8 cellular contexts compared by ENCODE assay signal in genomic region chr3:12138044-12138443, GRCh38. TPM values are rescaled to one million over a fixed set of nuclear protein-coding genes. Genes with fewer than 3 reads are reported as not detected.
DNase-seq lines count a peak whose midpoint lies in the region; ATAC-seq, FAIRE-seq and TF ChIP-seq lines count a peak whose summit lies in the region.

No MANE protein-coding gene starts in this region.

- H3K27me3 Mint-ChIP-seq in activated naive CD4-positive, alpha-beta T cell treated with anti-CD3 and anti-CD28 coated beads for 36 hours (ENCODE audit: low read depth), result peaks cover 4% of the 10 kb centered on the region

- H3K36me3 ChIP-seq in endothelial cell of umbilical vein (ENCODE audit: control insufficient read depth in 2 of 2, extremely low read depth in 1 of 2, insufficient read depth in 2 of 2, low read length in 2 of 2), result no peaks in the 10 kb centered on the region
- H3K36me3 ChIP-seq in psoas muscle (ENCODE audit: insufficient read depth in 1 of 2, low read depth in 1 of 2), result no peaks in the 10 kb centered on the region

- ATAC-seq in psoas muscle, result peak in 3 of 4 donors; percentile 52 to 72 (median 53)

- no peak overlapping the region for H3K4me3 Mint-ChIP-seq in activated naive CD4-positive, alpha-beta T cell treated with anti-CD3 and anti-CD28 coated beads for 36 hours

- no peaks in the 10 kb centered on the region for H3K4me1 ChIP-seq in endothelial cell of umbilical vein (ENCODE audit: control insufficient read depth, extremely low read depth, insufficient read depth, low read length)
- H3K4me1 ChIP-seq in psoas muscle, result peaks cover 25% of the 10 kb centered on the region

- H3K27ac Mint-ChIP-seq in activated naive CD4-positive, alpha-beta T cell treated with anti-CD3 and anti-CD28 coated beads for 36 hours, result no peak overlapping the region

- H4K20me1 ChIP-seq in endothelial cell of umbilical vein (replicated peaks; ENCODE audit: control insufficient read depth, extremely low read depth, insufficient read depth, low read length), result no peaks in the 10 kb centered on the region

- no peak overlapping the region for H3K4me3 ChIP-seq in endothelial cell of umbilical vein (replicated peaks in 1 of 3; ENCODE audit: insufficient read depth in 1 of 3, low read depth in 1 of 3, low read length in 3 of 3)
- H3K4me3 ChIP-seq in psoas muscle, result no peak overlapping the region

- no peak for TF ChIP-seq POLR2A in endothelial cell of umbilical vein (IDR thresholded peaks at IDR 0.05; ENCODE audit: low read depth, low read length)

- H3K36me3 Mint-ChIP-seq in activated naive CD4-positive, alpha-beta T cell treated with anti-CD3 and anti-CD28 coated beads for 36 hours (ENCODE audit: low read depth), result no peaks in the 10 kb centered on the region

- peak; percentile 85 for FAIRE-seq in endothelial cell of umbilical vein (lab: Jason Lieb, UNC)

- peaks cover 9 to 18% of the 10 kb centered on the region in 2 experiments for H3K27me3 ChIP-seq in endothelial cell of umbilical vein (ENCODE audit: control insufficient read depth in 2 of 2, insufficient read depth in 2 of 2, low read length in 2 of 2)
- H3K27me3 ChIP-seq in psoas muscle (ENCODE audit: insufficient read depth in 3 of 3, low read length in 2 of 3), result no peaks in the 10 kb centered on the region

- H3K27ac ChIP-seq in endothelial cell of umbilical vein (ENCODE audit: insufficient read depth, low read depth, low read length), result no peak overlapping the region
- H3K27ac ChIP-seq in psoas muscle, result peak overlapping the region; percentile 60

- no peaks in the 10 kb centered on the region for H3K9me1 ChIP-seq in endothelial cell of umbilical vein (replicated peaks; ENCODE audit: control insufficient read depth, extremely low read depth, insufficient read depth, low read length)

- no peaks in the 10 kb centered on the region for H3K4me1 Mint-ChIP-seq in activated naive CD4-positive, alpha-beta T cell treated with anti-CD3 and anti-CD28 coated beads for 36 hours (ENCODE audit: low read depth)

- H2AFZ ChIP-seq in endothelial cell of umbilical vein (ENCODE audit: low read depth, low read length), result no peak overlapping the region

- peak; percentile 63 for DNase-seq in activated naive CD4-positive, alpha-beta T cell treated with anti-CD3 and anti-CD28 coated beads for 36 hours
- DNase-seq in activated naive CD4-positive, alpha-beta T cell treated with anti-CD3 and anti-CD28 coated beads, Interleukin-2, amount 50 U/mL, for 16 hours, result no peak
- peak; percentile 32 for DNase-seq in NOMO-1 treated with dmso at 0.1 percent for 144 hours (lab: John Stamatoyannopoulos, UW; ENCODE audit: unreplicated experiment)
- peak; percentile 14 for DNase-seq in endothelial cell of umbilical vein (ENCODE audit: low read depth, low spot score)
- no peak for DNase-seq in psoas muscle
- DNase-seq in NCI-H748 (lab: John Stamatoyannopoulos, UW; ENCODE audit: unreplicated experiment), result no peak
- DNase-seq in germinal center (ENCODE audit: low spot score), result no peak
- DNase-seq in NCI-H345 treated with DMSO at 0.1 percent for 48 hours (lab: John Stamatoyannopoulos, UW; ENCODE audit: unreplicated experiment), result no peak

- H3K9ac ChIP-seq in endothelial cell of umbilical vein (replicated peaks; ENCODE audit: extremely low read depth, insufficient read depth, low read length), result no peak overlapping the region

- no peaks in the 10 kb centered on the region for H3K9me3 Mint-ChIP-seq in activated naive CD4-positive, alpha-beta T cell treated with anti-CD3 and anti-CD28 coated beads for 36 hours

- TF ChIP-seq CTCF in endothelial cell of umbilical vein (IDR thresholded peaks at IDR 0.05; ENCODE audit: extremely low read depth in 1 of 2, insufficient read depth in 1 of 2, low read depth in 1 of 2, low read length in 2 of 2), result peak; percentile 26 to 29
- TF ChIP-seq CTCF in psoas muscle (IDR thresholded peaks at IDR 0.05), result peak; percentile 26

- dilution Hi-C loops in endothelial cell of umbilical vein (cut with MboI; ENCODE audit: extremely low pct_ligation_motif_present, low sequenced_read_pairs), result no loop called here

- H3K79me2 ChIP-seq in endothelial cell of umbilical vein (ENCODE audit: control insufficient read depth, insufficient read depth, low read length), result no peaks in the 10 kb centered on the region

- H3K9me3 ChIP-seq in endothelial cell of umbilical vein (replicated peaks; ENCODE audit: control insufficient read depth, insufficient read depth, low read length), result no peaks in the 10 kb centered on the region
- no peaks in the 10 kb centered on the region for H3K9me3 ChIP-seq in psoas muscle

- BruUV-seq in endothelial cell of umbilical vein (replicated peaks; lab: Mats Ljungman, UMichigan), result no TSS peak

- intact Hi-C loops in activated naive CD4-positive, alpha-beta T cell treated with anti-CD3 and anti-CD28 coated beads for 36 hours (cut with micrococcal nuclease), result loop anchor here (5.0 to 10.0 kb wide), 2 partner anchors 147 to 754 kb away; partner anchors contain the start of gene PPARG
- intact Hi-C loops in endothelial cell of umbilical vein (cut with micrococcal nuclease), result loop anchor here (5.0 to 10.0 kb wide), 7 partner anchors 154 to 761 kb away; partner anchors contain the start of gene MKRN2
- intact Hi-C loops in psoas muscle (cut with DNase I), result no loop called here

- POLR2A ChIA-PET in endothelial cell of umbilical vein (lab: Charles Lee), result no interaction called here

- CTCF ChIA-PET in activated naive CD4-positive, alpha-beta T cell treated with anti-CD3 and anti-CD28 coated beads for 36 hours (lab: Charles Lee), result interaction anchor here (0.6 to 9.0 kb wide), 8 partner anchors 13 to 704 kb away, joined by 3 to 129 read pairs (median 4); partner anchors contain the start of genes RPL32 and TSEN2
- CTCF ChIA-PET in endothelial cell of umbilical vein (lab: Charles Lee), result interaction anchor here (1.1 to 6.8 kb wide), 5 partner anchors 12 to 346 kb away, joined by 3 to 256 read pairs (median 16); partner anchors contain the start of gene TSEN2

- no peak overlapping the region for H3K4me2 ChIP-seq in endothelial cell of umbilical vein (ENCODE audit: insufficient read depth, low read length)

- WGBS in psoas muscle, 3 donors, result 0 to 14% (median 1%) methylated on average over 1 of the region's 1 CpG

TF ChIP-seq in endothelial cell of umbilical vein, 7 proteins besides CTCF, POLR2A, EP300 and RAD21:
- TF ChIP-seq GATA2 (IDR thresholded peaks at IDR 0.05; ENCODE audit: insufficient read depth, insufficient read length, low read depth, low read length), result no peak
- TF ChIP-seq EZH2 (IDR thresholded peaks at IDR 0.05; ENCODE audit: borderline replicate concordance, low read depth, low read length, severe bottlenecking), result no peak
- TF ChIP-seq, protein P1, sequence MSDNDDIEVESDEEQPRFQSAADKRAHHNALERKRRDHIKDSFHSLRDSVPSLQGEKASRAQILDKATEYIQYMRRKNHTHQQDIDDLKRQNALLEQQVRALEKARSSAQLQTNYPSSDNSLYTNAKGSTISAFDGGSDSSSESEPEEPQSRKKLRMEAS (IDR thresholded peaks at IDR 0.05; ENCODE audit: insufficient read depth, insufficient read length), result no peak
- TF ChIP-seq FOS (IDR thresholded peaks at IDR 0.05; ENCODE audit: borderline replicate concordance, insufficient read depth, low read length), result no peak
- TF ChIP-seq MYC (IDR thresholded peaks at IDR 0.05; ENCODE audit: low read depth, low read length), result no peak
- no peak for TF ChIP-seq JUN (IDR thresholded peaks at IDR 0.05; ENCODE audit: borderline replicate concordance, insufficient read depth, insufficient read length, low read depth)
- TF ChIP-seq POLR2AphosphoS5 (IDR thresholded peaks at IDR 0.05; ENCODE audit: insufficient read depth, low read depth, low read length), result no peak
TF ChIP-seq in endothelial cell of umbilical vein: peak in this region for 0.

RNA-seq across cellular contexts. Expression of gene TIMP4, which starts 20.7 kb away (rescaled TPM):
- under 1 TPM in 1 of 2 experiments, not detected in 1; 0.12 TPM for total RNA-seq in activated naive CD4-positive, alpha-beta T cell treated with anti-CD3 and anti-CD28 coated beads for 36 hours
- total RNA-seq in endothelial cell of umbilical vein (0.40 TPM in 1 of 2 replicates, not detected in the other), psoas muscle (10 to 100 TPM in 3 of 4 donors, 1 to 10 TPM in 1; 1.3 to 24.1 (median 19.5) TPM)
- polyA plus RNA-seq in endothelial cell of umbilical vein (0.07 TPM in 1 of 2 replicates, not detected in the other), psoas muscle (10 to 100 TPM; 15.7 to 19.8 (median 17.5) TPM)
- 0.04 and 0.05 TPM in 2 replicates for polyA plus RNA-seq in endothelial cell of umbilical vein (2011; cell fraction: cytosol; rRNA removed)
- not detected in 2 replicates for polyA plus RNA-seq in endothelial cell of umbilical vein (2011; cell fraction: nucleus; rRNA removed)
- 0.09 TPM in 1 of 2 replicates, not detected in the other for polyA plus RNA-seq in endothelial cell of umbilical vein (2012)
- polyA minus RNA-seq in endothelial cell of umbilical vein, result not detected in 2 replicates
- polyA minus RNA-seq in endothelial cell of umbilical vein (2011; cell fraction: cytosol; rRNA and poly(A)+ RNA removed), result 4.5 TPM
- polyA minus RNA-seq in endothelial cell of umbilical vein (2011; cell fraction: nucleus; rRNA and poly(A)+ RNA removed), result not detected in 2 replicates

Comparison
In these comparisons a context has a peak if more than half of its experiments do, and no peak if none do; other contexts are left out.
1. DNase-seq: peak in activated naive CD4-positive, alpha-beta T cell treated with anti-CD3 and anti-CD28 coated beads for 36 hours (single experiment), NOMO-1 treated with dmso at 0.1 percent for 144 hours (single experiment) and endothelial cell of umbilical vein (single experiment); none in activated naive CD4-positive, alpha-beta T cell treated with anti-CD3 and anti-CD28 coated beads, Interleukin-2, amount 50 U/mL, for 16 hours (single experiment), psoas muscle (0 of 2), NCI-H748 (single experiment), germinal center (single experiment) and NCI-H345 treated with DMSO at 0.1 percent for 48 hours (single experiment).
2. intact Hi-C loops: an anchor here in activated naive CD4-positive, alpha-beta T cell treated with anti-CD3 and anti-CD28 coated beads for 36 hours (5.0 to 10.0 kb wide) and endothelial cell of umbilical vein (5.0 to 10.0 kb wide); none called in psoas muscle.